8 cellular contexts compared by ENCODE assay signal in the genomic region with DNA sequence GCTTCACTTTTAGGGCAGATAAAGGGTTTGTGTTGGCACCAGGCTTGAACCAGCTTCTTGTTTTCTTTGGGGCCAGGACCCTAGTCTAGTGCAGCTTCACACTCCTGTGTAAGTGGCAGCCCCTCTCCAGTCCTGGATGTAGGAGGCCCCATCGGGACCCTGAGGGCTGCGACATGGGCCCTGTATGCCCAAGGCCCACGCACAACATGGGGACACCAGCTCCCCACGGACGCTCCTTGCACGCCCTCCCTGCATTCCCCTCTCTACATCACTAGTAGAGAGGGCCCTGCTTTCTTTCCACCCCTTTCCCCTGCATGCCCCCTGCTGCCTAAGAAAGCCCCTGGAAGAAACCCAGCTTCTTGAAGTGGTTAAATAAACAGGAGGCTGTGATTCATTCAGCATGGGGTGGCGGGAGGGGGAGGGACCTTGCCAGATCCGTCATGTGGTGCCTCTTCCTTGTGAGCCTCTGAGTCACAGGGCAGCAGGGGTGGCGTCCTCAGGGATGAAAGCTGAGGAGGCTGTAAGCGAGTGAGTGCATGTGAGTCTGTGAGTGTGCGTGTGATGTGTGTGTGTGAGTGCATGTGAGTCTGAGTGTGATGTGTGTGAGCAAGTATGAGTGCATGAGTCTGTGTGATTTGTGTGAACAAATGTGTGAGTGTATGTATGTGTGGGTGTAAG.
DNase-seq lines count a peak whose midpoint lies in the region; TF ChIP-seq lines count a peak whose summit lies in the region.

No MANE protein-coding gene starts in this region.

- no peaks in the 10 kb centered on the region for H3K36me3 ChIP-seq in HAP-1 (replicated peaks)

- no peak overlapping the region for H3K4me3 ChIP-seq in HAP-1

- H3K4me1 ChIP-seq in HAP-1, result no peaks in the 10 kb centered on the region

- H3K9me3 ChIP-seq in HAP-1, result no peaks in the 10 kb centered on the region

- in situ Hi-C loops in GM13976 (cut with MboI; ENCODE audit: low sequenced_read_pairs, unreplicated experiment) (no loop called here), HAP-1 (cut with MboI; ENCODE audit: low sequenced_read_pairs) (no loop called here)

- no peak for TF ChIP-seq CTCF in GM13976 (IDR thresholded peaks at IDR 0.05; ENCODE audit: borderline replicate concordance, control extremely low read depth, extremely low read depth, insufficient read depth, missing control alignments)

- DNase-seq in DMS 273 (lab: John Stamatoyannopoulos, UW; ENCODE audit: unreplicated experiment) (peak; percentile 34), DMS 273 treated with DMSO at 0.1 percent for 48 hours (lab: John Stamatoyannopoulos, UW) (no peak), foreskin melanocyte (peak; percentile 97), retina (peak; percentile 9), GM13976 (ENCODE audit: low spot score) (no peak), HAP-1 (ENCODE audit: low spot score in 2 of 2) (no peak), NOMO-1 treated with DMSO at 0.1 percent for 48 hours (lab: John Stamatoyannopoulos, UW; ENCODE audit: unreplicated experiment) (no peak)
- DNase-seq in activated CD8-positive, alpha-beta memory T cell treated with anti-CD3 and anti-CD28 coated beads for 4 hours (ENCODE audit: low read depth in 2 of 2), result peak; percentile 6 to 34

- no peaks in the 10 kb centered on the region for H3K27me3 ChIP-seq in HAP-1 (ENCODE audit: low read depth)

Comparison
In these comparisons a context has a peak if more than half of its experiments do, and no peak if none do; other contexts are left out.
1. DNase-seq: peak in DMS 273 (single experiment), activated CD8-positive, alpha-beta memory T cell treated with anti-CD3 and anti-CD28 coated beads for 4 hours (2 of 2), foreskin melanocyte (single experiment) and retina (single experiment); none in DMS 273 treated with DMSO at 0.1 percent for 48 hours (single experiment), GM13976 (single experiment), HAP-1 (0 of 2) and NOMO-1 treated with DMSO at 0.1 percent for 48 hours (single experiment).